ENCODE assay signal across 8 cellular contexts in the genomic region with DNA sequence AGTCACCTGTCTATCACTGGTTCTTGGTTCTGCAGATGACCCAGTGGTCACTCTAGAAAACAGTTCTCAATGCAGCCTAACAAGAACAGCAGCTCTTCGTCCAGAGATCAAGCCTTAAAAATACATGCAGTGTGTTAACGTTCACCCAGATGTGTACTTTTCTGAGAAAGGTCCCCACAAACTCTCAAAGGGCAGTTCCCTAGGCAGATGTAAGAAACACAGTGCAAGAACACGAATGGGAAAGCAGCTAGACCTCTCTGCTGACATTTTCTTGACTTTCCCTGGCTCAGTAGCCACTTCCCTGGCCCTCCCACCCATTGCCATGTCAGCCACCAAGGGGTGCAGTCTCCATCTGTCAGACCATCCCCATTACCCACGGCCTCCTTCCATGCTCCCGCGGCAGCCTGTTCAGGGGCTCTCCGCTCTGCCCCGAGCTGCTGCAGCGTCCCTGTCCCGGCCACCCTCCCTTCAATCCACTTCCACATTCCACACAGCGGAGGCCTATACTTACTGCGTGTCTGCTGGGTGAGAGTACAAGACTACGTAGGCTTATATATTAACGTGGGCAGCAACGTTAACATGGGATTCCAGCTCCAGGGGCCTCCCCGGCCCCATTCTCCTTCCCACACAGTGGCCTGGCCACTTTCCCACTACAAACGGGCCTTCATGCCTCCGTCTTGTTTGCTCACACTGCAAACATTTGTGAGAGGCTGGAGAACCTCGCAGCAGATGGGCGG. TPM values are rescaled to one million over a fixed set of nuclear protein-coding genes. Genes with fewer than 3 reads are reported as not detected.
DNase-seq lines count a peak whose midpoint lies in the region; ATAC-seq and TF ChIP-seq lines count a peak whose summit lies in the region.

No MANE protein-coding gene starts in this region.

- POLR2A ChIA-PET in PC-3 (lab: Charles Lee; ENCODE audit: unreplicated experiment) = no interaction called here

- no peaks in the 10 kb centered on the region for H3F3A ChIP-seq in PC-3 (ENCODE audit: low read length, unreplicated experiment)

- H3K27ac ChIP-seq in body of pancreas (peak overlapping the region in 3 of 4 donors; percentile 30 to 45 (median 44)), layer of hippocampus (ENCODE audit: low read depth, low read length) (peak overlapping the region; percentile 5), PC-3 (ENCODE audit: low read length) (no peak overlapping the region)

- no peak for TF ChIP-seq POLR2A in body of pancreas (IDR thresholded peaks at IDR 0.05)

- CTCF ChIA-PET in PC-3 (lab: Charles Lee) = no interaction called here

- no peak overlapping the region for H3K4me2 ChIP-seq in PC-3 (ENCODE audit: low read length)

- H3K36me3 ChIP-seq in body of pancreas (replicated peaks in 1 of 2; ENCODE audit: insufficient read depth in 1 of 2, low read depth in 2 of 2) (no peaks in the 10 kb centered on the region), PC-3 (ENCODE audit: low read depth, low read length) (no peaks in the 10 kb centered on the region)

- H3K4me1 ChIP-seq in body of pancreas (peaks cover 28% of the 10 kb centered on the region), PC-3 (ENCODE audit: insufficient read depth, low read length) (no peaks in the 10 kb centered on the region)

- no peaks in the 10 kb centered on the region for H4K20me1 ChIP-seq in PC-3 (ENCODE audit: low read length)

- BruUV-seq in PC-3 (replicated peaks; lab: Mats Ljungman, UMichigan) = no TSS peak

- 38 to 50% methylated on average over 20 of the region's 20 CpGs for WGBS in body of pancreas, 2 donors

- H3K9me3 ChIP-seq in body of pancreas (no peaks in the 10 kb centered on the region), PC-3 (ENCODE audit: low read length) (no peaks in the 10 kb centered on the region)

- peaks cover 6% of the 10 kb centered on the region; the same call in 1 of the 2 replicates for H3K79me2 ChIP-seq in PC-3 (ENCODE audit: low read length)

- no peaks in the 10 kb centered on the region for H3K9me2 ChIP-seq in PC-3 (replicated peaks; ENCODE audit: low read length)

- H3K27me3 ChIP-seq in body of pancreas (no peaks in the 10 kb centered on the region), layer of hippocampus (ENCODE audit: control insufficient read depth, insufficient read depth, low read length) (no peaks in the 10 kb centered on the region), PC-3 (ENCODE audit: low read length) (no peaks in the 10 kb centered on the region)

- ATAC-seq in body of pancreas = peak; percentile 80
- no peak for ATAC-seq in PC-3
- ATAC-seq in GM21786 (IDR thresholded peaks at IDR 0.05; ENCODE audit: unreplicated experiment) = no peak
- no peak for ATAC-seq in GM19455 (IDR thresholded peaks at IDR 0.05; ENCODE audit: unreplicated experiment)
- no peak for ATAC-seq in GM21360 (IDR thresholded peaks at IDR 0.05; ENCODE audit: unreplicated experiment)

- intact Hi-C loops in body of pancreas (cut with DNase I) = no loop called here
- intact Hi-C loops in PC-3 (cut with micrococcal nuclease) = no loop called here

- H3K9ac ChIP-seq in PC-3 (ENCODE audit: low read length) = no peak overlapping the region

- H3K4me3 ChIP-seq in body of pancreas (no peak overlapping the region), skeletal muscle cell (ENCODE audit: low read depth, low read length) (no peak overlapping the region), PC-3 (ENCODE audit: low read length) (no peak overlapping the region)

- DNase-seq in COLO668 (lab: John Stamatoyannopoulos, UW; ENCODE audit: unreplicated experiment) = peak; percentile 17
- peak; percentile 17 to 51 (median 48) for DNase-seq in body of pancreas
- DNase-seq in skeletal muscle cell (ENCODE audit: low read depth) = peak; percentile 72
- DNase-seq in PC-3 = no peak

- no peak overlapping the region for H2AFZ ChIP-seq in PC-3 (ENCODE audit: low read length)

- no peak for TF ChIP-seq CTCF in body of pancreas (IDR thresholded peaks at IDR 0.05)
- no peak for TF ChIP-seq CTCF in PC-3 (conservative IDR thresholded peaks at IDR 0.05; ENCODE audit: low read depth, low read length)

RNA-seq across cellular contexts. Expression of a gene that starts 34.3 kb away (rescaled TPM):
- total RNA-seq in body of pancreas = 10 to 100 TPM; 12.5 to 14.5 TPM
- total RNA-seq in PC-3 (2014; rRNA removed) = 7.7 TPM in 2 replicates
